8 cellular contexts compared by ENCODE assay signal in the genomic region with DNA sequence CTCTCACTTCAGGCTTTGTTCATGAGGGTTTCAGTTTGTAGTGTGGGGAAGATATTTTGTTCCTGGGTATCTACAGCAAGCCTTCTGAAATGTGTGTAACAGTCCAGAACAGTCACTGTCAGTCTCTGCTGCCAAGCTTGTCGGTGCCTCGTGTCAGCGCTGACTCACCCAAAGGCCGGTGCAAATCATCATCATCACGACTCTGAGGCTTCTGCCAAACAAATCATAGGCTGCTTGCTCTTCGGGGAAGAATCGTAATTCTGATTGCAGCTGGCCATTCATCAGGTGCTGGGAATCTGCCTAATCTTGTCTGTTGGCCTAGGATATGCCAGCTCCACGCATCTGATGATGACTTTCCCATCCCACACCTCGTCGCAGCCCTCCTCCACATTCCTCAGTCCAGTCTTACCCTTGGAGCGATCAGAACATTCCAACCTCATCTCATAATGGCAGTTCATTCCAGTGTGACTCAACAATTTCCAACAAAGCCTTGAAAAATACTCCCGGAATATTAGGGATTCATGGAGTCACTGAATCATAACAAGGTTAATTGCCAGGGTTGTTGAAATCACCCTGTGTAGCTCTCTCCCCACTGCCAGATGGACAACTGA. TPM values are rescaled to one million over a fixed set of nuclear protein-coding genes. Genes with fewer than 3 reads are reported as not detected.
DNase-seq lines count a peak whose midpoint lies in the region; ATAC-seq, FAIRE-seq and TF ChIP-seq lines count a peak whose summit lies in the region.

No MANE protein-coding gene starts in this region.

- H3K4me1 ChIP-seq in PC-3 (ENCODE audit: insufficient read depth, low read length) (peaks cover 27% of the 10 kb centered on the region), esophagus muscularis mucosa (peaks cover 7 to 36% (median 32%) of the 10 kb centered on the region in 4 donors), pancreas (no peaks in the 10 kb centered on the region)

- no peaks in the 10 kb centered on the region for H3K27me3 ChIP-seq in PC-3 (ENCODE audit: low read length)
- no peaks in the 10 kb centered on the region for H3K27me3 ChIP-seq in esophagus muscularis mucosa
- H3K27me3 ChIP-seq in pancreas: no peaks in the 10 kb centered on the region

- FAIRE-seq in pancreas (lab: Jason Lieb, UNC): no peak

- BruUV-seq in PC-3 (replicated peaks; lab: Mats Ljungman, UMichigan): no TSS peak

- POLR2A ChIA-PET in PC-3 (lab: Charles Lee; ENCODE audit: unreplicated experiment): no interaction called here

- no peaks in the 10 kb centered on the region for H3K9me2 ChIP-seq in PC-3 (replicated peaks; ENCODE audit: low read length)

- peak overlapping the region; percentile 81 for H3K4me2 ChIP-seq in PC-3 (ENCODE audit: low read length)

- H3K27ac ChIP-seq in PC-3 (ENCODE audit: low read length) (peak overlapping the region; percentile 86), esophagus muscularis mucosa (replicated peaks in 1 of 4) (peak overlapping the region; percentile 59 to 84 (median 78)), pancreas (no peak overlapping the region)

- DNase-seq in ELF-1 (ENCODE audit: low read depth, low spot score) (peak; percentile 21), PC-3 (peak; percentile 84), esophagus muscularis mucosa (ENCODE audit: extremely low spot score) (peak; percentile 95), pancreas (peak in 2 of 6 donors; percentile 20 to 21), NCI-H524 (lab: John Stamatoyannopoulos, UW) (no peak), NCI-H1436 (lab: John Stamatoyannopoulos, UW) (no peak), activated gamma-delta T cell treated with Interleukin-2 at 50 U/mL for 16 hours (no peak)

- ATAC-seq in PC-3: peak; percentile 98
- ATAC-seq in pancreas: peak in 3 of 4 donors; percentile 57 to 83 (median 59)
- no peak for ATAC-seq in HG03159 (IDR thresholded peaks at IDR 0.05; ENCODE audit: unreplicated experiment)

- no peaks in the 10 kb centered on the region for H3K79me2 ChIP-seq in PC-3 (ENCODE audit: low read length)

- H3K9me3 ChIP-seq in PC-3 (ENCODE audit: low read length) (no peaks in the 10 kb centered on the region), esophagus muscularis mucosa (no peaks in the 10 kb centered on the region), pancreas (no peaks in the 10 kb centered on the region)

- peak overlapping the region; percentile 21; the same call in 1 of the 2 replicates for H3K9ac ChIP-seq in PC-3 (ENCODE audit: low read length)

- TF ChIP-seq CTCF in PC-3 (conservative IDR thresholded peaks at IDR 0.05; ENCODE audit: low read depth, low read length): no peak
- no peak for TF ChIP-seq CTCF in esophagus muscularis mucosa (IDR thresholded peaks at IDR 0.05)
- no peak for TF ChIP-seq CTCF in pancreas (IDR thresholded peaks at IDR 0.05)

- no peak for TF ChIP-seq POLR2A in esophagus muscularis mucosa (IDR thresholded peaks at IDR 0.05; ENCODE audit: low read depth)

- intact Hi-C loops in PC-3 (cut with micrococcal nuclease): no loop called here
- intact Hi-C loops in esophagus muscularis mucosa (cut with DNase I): no loop called here
- intact Hi-C loops in pancreas (cut with DNase I): no loop called here

- WGBS in esophagus muscularis mucosa: 34% methylated on average over 8 of the region's 12 CpGs
- 81 to 82% methylated on average over 12 of the region's 12 CpGs for WGBS in pancreas, 2 donors

- H2AFZ ChIP-seq in PC-3 (ENCODE audit: low read length): peak overlapping the region; percentile 77

- H4K20me1 ChIP-seq in PC-3 (ENCODE audit: low read length): no peaks in the 10 kb centered on the region

- H3K36me3 ChIP-seq in PC-3 (ENCODE audit: low read depth, low read length): no peaks in the 10 kb centered on the region
- no peaks in the 10 kb centered on the region for H3K36me3 ChIP-seq in esophagus muscularis mucosa
- no peaks in the 10 kb centered on the region for H3K36me3 ChIP-seq in pancreas

- peak; percentile 71 for TF ChIP-seq EP300 in esophagus muscularis mucosa (IDR thresholded peaks at IDR 0.05)

- H3F3A ChIP-seq in PC-3 (ENCODE audit: low read length, unreplicated experiment): no peaks in the 10 kb centered on the region

- CTCF ChIA-PET in PC-3 (lab: Charles Lee): no interaction called here

- H3K4me3 ChIP-seq in PC-3 (ENCODE audit: low read length) (peak overlapping the region; percentile 46), esophagus muscularis mucosa (peak overlapping the region; percentile 23 to 36 (median 26)), pancreas (no peak overlapping the region)

RNA-seq across cellular contexts. Expression of a gene that starts 40.9 kb away (rescaled TPM):
- total RNA-seq in PC-3 (2014; rRNA removed) (1.7 and 1.9 TPM in 2 replicates), esophagus muscularis mucosa (1 to 10 TPM; 1.2 to 5.0 (median 2.0) TPM), pancreas (1 to 10 TPM in 1 of 6 donors, under 1 TPM in 5; 0.12 to 1.4 (median 0.51) TPM)
- polyA plus RNA-seq in pancreas: 1 to 10 TPM in 1 of 2 donors, under 1 TPM in 1; 0.99 to 1.2 TPM

Comparison
In these comparisons a context has a peak if more than half of its experiments do, and no peak if none do; other contexts are left out.
1. DNase-seq: peak in ELF-1 (single experiment), PC-3 (single experiment) and esophagus muscularis mucosa (single experiment); none in NCI-H524 (0 of 2), NCI-H1436 (single experiment) and activated gamma-delta T cell treated with Interleukin-2 at 50 U/mL for 16 hours (single experiment).
2. H3K27ac ChIP-seq: peak in PC-3 (single experiment) and esophagus muscularis mucosa (4 of 4); none in pancreas (0 of 4).
3. H3K4me3 ChIP-seq: peak in PC-3 (single experiment) and esophagus muscularis mucosa (4 of 4); none in pancreas (0 of 4).